28 cellular contexts compared by ENCODE assay signal in genomic region chr11:126567419-126567818, GRCh38.
"Had no signal": no experiment of that assay in that cellular context is flagged by ENCODE, and none has a peak within 500 bp of the region (broad histone marks: within the 10 kb centered on the region; RNA-seq: fewer than 3 reads in every experiment).

No MANE protein-coding gene starts in this region.

- H3K27ac Mint-ChIP-seq: activated CD4-positive, alpha-beta T cell treated with anti-CD3 and anti-CD28 coated beads for 36 hours; activated CD4-positive, alpha-beta T cell treated with anti-CD3 and anti-CD28 coated beads, Interleukin-2, amount 10 ng/mL, durations not matched to agents 7 days and 5 days; activated CD8-positive, alpha-beta T cell treated with anti-CD3 and anti-CD28 coated beads, Interleukin-2, amount 10 ng/mL, durations not matched to agents 7 days and 5 days; activated naive CD4-positive, alpha-beta T cell treated with anti-CD3 and anti-CD28 coated beads for 36 hours; activated naive CD4-positive, alpha-beta T cell treated with anti-CD3 and anti-CD28 coated beads, Interleukin-2, amount 50 U/mL, for 72 hours; activated T-cell treated with anti-CD3 and anti-CD28 coated beads, Interleukin-2, amount 50 U/mL, for 24 hours had no signal

- H3K36me3 Mint-ChIP-seq: activated naive CD4-positive, alpha-beta T cell treated with anti-CD3 and anti-CD28 coated beads, Interleukin-2, amount 50 U/mL, for 72 hours had no signal

- DNase-seq: activated CD4-positive, alpha-beta T cell treated with anti-CD3 and anti-CD28 coated beads for 36 hours; activated CD4-positive, alpha-beta T cell treated with anti-CD3 and anti-CD28 coated beads, Interleukin-2, amount 10 ng/mL, durations not matched to agents 7 days and 5 days; activated CD4-positive, alpha-beta T cell treated with anti-CD3 and anti-CD28 coated beads, Interleukin-2, amount 50 U/mL, for 48 hours; activated CD8-positive, alpha-beta T cell treated with anti-CD3 and anti-CD28 coated beads, Interleukin-2, amount 10 ng/mL, durations not matched to agents 7 days and 5 days; activated gamma-delta T cell treated with Interleukin-2 at 50 U/mL for 16 hours; activated naive CD4-positive, alpha-beta T cell treated with anti-CD3 and anti-CD28 coated beads for 36 hours; activated T-cell treated with anti-CD3 and anti-CD28 coated beads, Interleukin-2, amount 50 U/mL, for 24 hours; adrenal gland; caudate nucleus; cerebellar nuclear complex; Karpas-422; NCI-H1105; NCI-H1417 treated with DMSO at 0.1 percent for 48 hours; NCI-H187 treated with DMSO at 0.1 percent for 48 hours; NCI-H2081; NCI-H345; NCI-H524 treated with DMSO at 0.1 percent for 48 hours; NCI-H748 treated with DMSO at 0.1 percent for 48 hours; NK-92 treated with Interleukin-12 subunit alpha and Interleukin-12 subunit beta, amount 100 ng/mL, for 24 hours; SHP77; SJCRH30; T1000 had no signal

- H3K27me3 ChIP-seq: adrenal gland, body of pancreas, SJCRH30 had no signal

- H3K4me3 ChIP-seq: adrenal gland, body of pancreas, SJCRH30, SK-N-MC had no signal

- ATAC-seq: activated CD4-positive, alpha-beta T cell treated with anti-CD3 and anti-CD28 coated beads for 36 hours; activated CD4-positive, CD25-positive, alpha-beta regulatory T cell treated with anti-CD3 and anti-CD28 coated beads, Interleukin-2, amount 50 U/mL, for 24 hours; activated CD8-positive, alpha-beta T cell treated with anti-CD3 and anti-CD28 coated beads, Interleukin-2, amount 10 ng/mL, durations not matched to agents 7 days and 5 days; activated naive CD4-positive, alpha-beta T cell treated with anti-CD3 and anti-CD28 coated beads, Interleukin-2, amount 50 U/mL, for 72 hours; body of pancreas had no signal

- H3K4me3 Mint-ChIP-seq: activated CD4-positive, alpha-beta T cell treated with anti-CD3 and anti-CD28 coated beads for 36 hours; activated CD4-positive, alpha-beta T cell treated with anti-CD3 and anti-CD28 coated beads, Interleukin-2, amount 10 ng/mL, durations not matched to agents 7 days and 5 days; activated CD8-positive, alpha-beta T cell treated with anti-CD3 and anti-CD28 coated beads, Interleukin-2, amount 10 ng/mL, durations not matched to agents 7 days and 5 days; activated naive CD4-positive, alpha-beta T cell treated with anti-CD3 and anti-CD28 coated beads for 36 hours; activated T-cell treated with anti-CD3 and anti-CD28 coated beads, Interleukin-2, amount 50 U/mL, for 24 hours had no signal

- H3K4me1 ChIP-seq: adrenal gland, body of pancreas, SJCRH30 had no signal

- H3K27ac ChIP-seq: adrenal gland, body of pancreas, SJCRH30, SK-N-MC had no signal

- H3K27me3 Mint-ChIP-seq: activated CD4-positive, alpha-beta T cell treated with anti-CD3 and anti-CD28 coated beads, Interleukin-2, amount 10 ng/mL, durations not matched to agents 7 days and 5 days had no signal

- FAIRE-seq: astrocyte, bronchial epithelial cell had no signal

- H3K4me1 Mint-ChIP-seq: activated CD4-positive, alpha-beta T cell treated with anti-CD3 and anti-CD28 coated beads for 36 hours; activated CD4-positive, alpha-beta T cell treated with anti-CD3 and anti-CD28 coated beads, Interleukin-2, amount 10 ng/mL, durations not matched to agents 7 days and 5 days had no signal

- H3K9me3 Mint-ChIP-seq: activated CD4-positive, alpha-beta T cell treated with anti-CD3 and anti-CD28 coated beads, Interleukin-2, amount 10 ng/mL, durations not matched to agents 7 days and 5 days; activated naive CD4-positive, alpha-beta T cell treated with anti-CD3 and anti-CD28 coated beads for 36 hours; activated T-cell treated with anti-CD3 and anti-CD28 coated beads, Interleukin-2, amount 50 U/mL, for 24 hours had no signal

- H3K9me3 ChIP-seq: adrenal gland, body of pancreas, SJCRH30 had no signal

- H3K36me3 ChIP-seq: adrenal gland, SJCRH30 had no signal
